ENCODE assay signal across 12 cellular contexts in the genomic region with DNA sequence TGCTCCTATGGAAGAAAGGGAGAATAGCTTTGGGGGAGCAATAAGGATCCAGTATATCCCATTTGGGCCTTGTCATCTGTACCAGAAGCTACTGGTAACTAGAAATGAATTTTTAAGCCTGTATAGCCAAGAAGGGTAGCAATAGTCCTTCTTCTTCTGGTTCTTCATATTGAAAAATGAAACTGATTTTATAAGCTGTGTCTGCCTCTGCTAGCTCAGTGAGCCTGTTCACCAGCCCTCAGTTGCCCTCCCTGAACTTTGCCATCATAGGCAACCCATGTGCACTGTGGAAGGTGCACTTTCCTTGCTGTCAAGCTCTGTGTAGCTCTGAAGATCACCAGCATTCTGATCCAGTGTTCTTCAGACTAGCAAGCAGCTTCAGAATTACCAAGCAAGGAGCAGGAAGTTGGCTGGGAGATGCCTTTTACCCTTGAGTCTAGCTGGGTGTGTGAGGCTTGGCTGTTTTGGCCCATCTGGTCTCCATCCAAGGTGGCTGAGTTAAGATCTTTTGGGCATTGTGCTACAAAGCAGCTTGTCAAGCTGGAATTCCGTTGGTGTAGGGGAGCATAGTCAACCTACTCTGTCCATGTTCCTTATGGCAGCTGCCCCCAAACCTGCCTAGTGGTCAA. TPM values are rescaled to one million over a fixed set of nuclear protein-coding genes. Genes with fewer than 3 reads are reported as not detected.
DNase-seq lines count a peak whose midpoint lies in the region; ATAC-seq and TF ChIP-seq lines count a peak whose summit lies in the region.
"Had no signal": no experiment of that assay in that cellular context is flagged by ENCODE, and none has a peak within 500 bp of the region (broad histone marks: within the 10 kb centered on the region; RNA-seq: fewer than 3 reads in every experiment).

No MANE protein-coding gene starts in this region.

- H3K27me3 ChIP-seq in osteoblast (ENCODE audit: insufficient read depth, low read length), result no peaks in the 10 kb centered on the region
- H3K27me3 ChIP-seq in hepatocyte, result no peaks in the 10 kb centered on the region
- H3K27me3 ChIP-seq: transverse colon had no signal

- H3K27me3 Mint-ChIP-seq in activated CD4-positive, alpha-beta T cell treated with anti-CD3 and anti-CD28 coated beads for 36 hours, result no peaks in the 10 kb centered on the region
- no peaks in the 10 kb centered on the region for H3K27me3 Mint-ChIP-seq in activated CD8-positive, alpha-beta T cell treated with anti-CD3 and anti-CD28 coated beads for 36 hours

- H3K36me3 ChIP-seq in osteoblast (ENCODE audit: insufficient read depth, low read length) (no peaks in the 10 kb centered on the region), hepatocyte (replicated peaks; ENCODE audit: insufficient read depth, low read depth) (no peaks in the 10 kb centered on the region)
- H3K36me3 ChIP-seq: transverse colon had no signal

- H3K27ac Mint-ChIP-seq in activated CD4-positive, alpha-beta T cell treated with anti-CD3 and anti-CD28 coated beads for 36 hours, result peak overlapping the region; percentile 90
- peak overlapping the region; percentile 88 for H3K27ac Mint-ChIP-seq in activated CD8-positive, alpha-beta T cell treated with anti-CD3 and anti-CD28 coated beads for 36 hours

- WGBS in hepatocyte (ENCODE audit: low lambda C conversion rate, missing lambda C conversion rate), result 83% methylated on average over 1 of the region's 1 CpG

- no peak overlapping the region for H2AFZ ChIP-seq in osteoblast (ENCODE audit: low read length)
- no peak overlapping the region for H2AFZ ChIP-seq in hepatocyte

- TF ChIP-seq CTCF in activated CD8-positive, alpha-beta T cell treated with anti-CD3 and anti-CD28 coated beads for 36 hours (IDR thresholded peaks at IDR 0.05), result no peak
- no peak for TF ChIP-seq CTCF in osteoblast (IDR thresholded peaks at IDR 0.05; ENCODE audit: extremely low read depth, low read depth, low read length)
- TF ChIP-seq CTCF in hepatocyte (IDR thresholded peaks at IDR 0.05; ENCODE audit: poor library complexity), result no peak

- POLR2A ChIA-PET in activated CD4-positive, alpha-beta T cell treated with anti-CD3 and anti-CD28 coated beads for 36 hours (lab: Charles Lee), result interaction anchor here (2.8 kb wide), 1 partner anchor 27 kb away, joined by 15 read pairs; no protein-coding TSS in a partner anchor
- POLR2A ChIA-PET in activated CD8-positive, alpha-beta T cell treated with anti-CD3 and anti-CD28 coated beads for 36 hours (lab: Charles Lee), result interaction anchor here (0.5 to 0.9 kb wide), 4 partner anchors 18 to 731 kb away, joined by 3 to 4 read pairs (median 4); no protein-coding TSS in a partner anchor

- CTCF ChIA-PET in activated CD4-positive, alpha-beta T cell treated with anti-CD3 and anti-CD28 coated beads for 36 hours (lab: Charles Lee), result interaction anchor here (0.5 to 3.7 kb wide), 15 partner anchors 9 to 88 kb away, joined by 3 to 20 read pairs (median 4); no protein-coding TSS in a partner anchor
- CTCF ChIA-PET in activated CD8-positive, alpha-beta T cell treated with anti-CD3 and anti-CD28 coated beads for 36 hours (lab: Charles Lee), result interaction anchor here (0.7 to 4.9 kb wide), 8 partner anchors 9 to 253 kb away, joined by 3 to 42 read pairs (median 4); no protein-coding TSS in a partner anchor

- peaks cover 8% of the 10 kb centered on the region for H3K4me1 ChIP-seq in osteoblast (ENCODE audit: insufficient read depth, low read length)
- peaks cover 3% of the 10 kb centered on the region for H3K4me1 ChIP-seq in hepatocyte (ENCODE audit: insufficient read depth)

- no peaks in the 10 kb centered on the region for H3K9me3 Mint-ChIP-seq in activated CD4-positive, alpha-beta T cell treated with anti-CD3 and anti-CD28 coated beads for 36 hours (ENCODE audit: low read depth)
- no peaks in the 10 kb centered on the region for H3K9me3 Mint-ChIP-seq in activated CD8-positive, alpha-beta T cell treated with anti-CD3 and anti-CD28 coated beads for 36 hours

- no peak overlapping the region for H3K4me3 ChIP-seq in osteoblast (ENCODE audit: insufficient read depth, low read length)
- H3K4me3 ChIP-seq in hepatocyte, result no peak overlapping the region
- H3K4me3 ChIP-seq: coronary artery, transverse colon had no signal

- H3K79me2 ChIP-seq in osteoblast (ENCODE audit: insufficient read depth, low read length), result peaks cover 54% of the 10 kb centered on the region
- H3K79me2 ChIP-seq in hepatocyte, result peaks cover 73% of the 10 kb centered on the region

- no peaks in the 10 kb centered on the region for H3K9me2 ChIP-seq in hepatocyte (replicated peaks; ENCODE audit: insufficient read depth)

- H3K9me3 ChIP-seq in osteoblast (ENCODE audit: low read depth, low read length) (no peaks in the 10 kb centered on the region), hepatocyte (ENCODE audit: low read depth) (no peaks in the 10 kb centered on the region)
- H3K9me3 ChIP-seq: transverse colon had no signal

- peak; percentile 68 for ATAC-seq in activated CD4-positive, alpha-beta T cell treated with anti-CD3 and anti-CD28 coated beads for 36 hours
- peak; percentile 48 for ATAC-seq in GM21515 (IDR thresholded peaks at IDR 0.05; ENCODE audit: unreplicated experiment)
- peak; percentile 58 for ATAC-seq in activated CD8-positive, alpha-beta T cell treated with anti-CD3 and anti-CD28 coated beads for 36 hours

- no peaks in the 10 kb centered on the region for H3K36me3 Mint-ChIP-seq in activated CD4-positive, alpha-beta T cell treated with anti-CD3 and anti-CD28 coated beads for 36 hours (ENCODE audit: low read depth)
- no peaks in the 10 kb centered on the region for H3K36me3 Mint-ChIP-seq in activated CD8-positive, alpha-beta T cell treated with anti-CD3 and anti-CD28 coated beads for 36 hours (ENCODE audit: low read depth)

- H3K27ac ChIP-seq in osteoblast (ENCODE audit: low read depth, low read length) (no peak overlapping the region), hepatocyte (no peak overlapping the region)
- H3K27ac ChIP-seq: coronary artery, transverse colon had no signal

- H4K20me1 ChIP-seq in osteoblast (ENCODE audit: insufficient read depth, low read length) (peaks cover 3% of the 10 kb centered on the region), hepatocyte (ENCODE audit: insufficient read depth, poor library complexity, severe bottlenecking) (no peaks in the 10 kb centered on the region)

- H3K4me2 ChIP-seq in osteoblast (ENCODE audit: insufficient read depth, low read length), result no peak overlapping the region
- H3K4me2 ChIP-seq in hepatocyte, result no peak overlapping the region

- peak overlapping the region; percentile 25 for H3K4me3 Mint-ChIP-seq in activated CD4-positive, alpha-beta T cell treated with anti-CD3 and anti-CD28 coated beads for 36 hours
- peak overlapping the region; percentile 29 for H3K4me3 Mint-ChIP-seq in activated CD8-positive, alpha-beta T cell treated with anti-CD3 and anti-CD28 coated beads for 36 hours

- no peak for DNase-seq in activated CD4-positive, alpha-beta T cell treated with anti-CD3 and anti-CD28 coated beads for 36 hours
- DNase-seq in activated CD4-positive, alpha-beta T cell treated with anti-CD3 and anti-CD28 coated beads, Interleukin-2, amount 50 U/mL, for 4 hours, result no peak
- DNase-seq in activated CD8-positive, alpha-beta T cell treated with anti-CD3 and anti-CD28 coated beads for 36 hours, result no peak
- DNase-seq in osteoblast (ENCODE audit: insufficient read length, low spot score, missing footprints) (peak; percentile 18), hepatocyte (ENCODE audit: low spot score) (no peak), SK-N-DZ (ENCODE audit: low spot score) (no peak)
- DNase-seq in stimulated activated CD4-positive, alpha-beta T cell treated with anti-CD3 and anti-CD28 coated beads, Interleukin-2, amount 100 ng/mL, for 48 hours, result no peak
- DNase-seq: activated CD4-positive, alpha-beta T cell treated with anti-CD3 and anti-CD28 coated beads for 48 hours; DMS79; transverse colon had no signal

- intact Hi-C loops in activated CD4-positive, alpha-beta T cell treated with anti-CD3 and anti-CD28 coated beads for 36 hours (cut with DNase I, micrococcal nuclease), result no loop called here
- intact Hi-C loops in activated CD8-positive, alpha-beta T cell treated with anti-CD3 and anti-CD28 coated beads for 36 hours (cut with micrococcal nuclease), result no loop called here

- peaks cover 80% of the 10 kb centered on the region for H3K4me1 Mint-ChIP-seq in activated CD4-positive, alpha-beta T cell treated with anti-CD3 and anti-CD28 coated beads for 36 hours
- H3K4me1 Mint-ChIP-seq in activated CD8-positive, alpha-beta T cell treated with anti-CD3 and anti-CD28 coated beads for 36 hours (ENCODE audit: low read depth), result peaks cover 83% of the 10 kb centered on the region

RNA-seq across cellular contexts. Expression of gene MGAT5, which starts 55.8 kb away (rescaled TPM):
- 10 to 100 TPM; 22.2 to 25.7 TPM for total RNA-seq in activated CD4-positive, alpha-beta T cell treated with anti-CD3 and anti-CD28 coated beads for 36 hours
- 10 to 100 TPM; 36.9 to 42.2 TPM for total RNA-seq in activated CD8-positive, alpha-beta T cell treated with anti-CD3 and anti-CD28 coated beads for 36 hours
- 28.3 and 29.7 TPM in 2 replicates for total RNA-seq in osteoblast
- total RNA-seq in hepatocyte, result 30.2 and 32.1 TPM in 2 replicates
- polyA plus RNA-seq in hepatocyte, result 5.3 and 9.1 TPM in 2 replicates
- 37.1 and 55.6 TPM in 2 replicates for polyA plus RNA-seq in SK-N-DZ (2014; cell fraction: cytosol; rRNA removed)
- polyA plus RNA-seq in SK-N-DZ (2014; cell fraction: nucleus; rRNA removed), result 20.4 and 23.6 TPM in 2 replicates
